ENCODE assay signal across 26 cellular contexts in genomic region chr6:64717281-64717680, GRCh38.
"Had no signal": no experiment of that assay in that cellular context is flagged by ENCODE, and none has a peak within 500 bp of the region (broad histone marks: within the 10 kb centered on the region; RNA-seq: fewer than 3 reads in every experiment).

No MANE protein-coding gene starts in this region.

- H3K9ac ChIP-seq: neural progenitor cell had no signal

- H3K36me3 ChIP-seq: esophagus muscularis mucosa, gastroesophageal sphincter, heart left ventricle, left lung, neural progenitor cell, prostate gland, right atrium auricular region, stomach, thyroid gland, vagina had no signal

- H3K27ac ChIP-seq: esophagus muscularis mucosa, foreskin keratinocyte, gastroesophageal sphincter, heart left ventricle, hepatocyte, left lung, neural progenitor cell, prostate gland, right atrium auricular region, stomach, thyroid gland, vagina had no signal

- H3K4me1 ChIP-seq: foreskin keratinocyte, gastroesophageal sphincter, heart left ventricle, left lung, prostate gland, right atrium auricular region, stomach, thyroid gland, vagina had no signal

- H3K79me2 ChIP-seq: hepatocyte had no signal

- DNase-seq: effector CD8-positive, alpha-beta T cell; foreskin keratinocyte; heart left ventricle; left cardiac atrium; left lung; mesenchymal stem cell; midbrain; naive thymus-derived CD4-positive, alpha-beta T cell; nucleus accumbens; stimulated activated CD4-positive, alpha-beta T cell treated with anti-CD3 and anti-CD28 coated beads, Interleukin-12 subunit alpha, Interleukin-12 subunit beta, amount 100 ng/mL, for 4 hours; stimulated activated CD4-positive, alpha-beta T cell treated with anti-CD3 and anti-CD28 coated beads, Interleukin-2, amount 100 ng/mL, for 24 hours; stimulated activated CD4-positive, alpha-beta T cell treated with anti-CD3 and anti-CD28 coated beads, Interleukin-4, amount 100 ng/mL, for 24 hours; stimulated activated naive CD4-positive, alpha-beta T cell treated with Interleukin-2 at 50 U/mL for 16 hours; stomach; thyroid gland; trophoblast cell had no signal

- H3K4me3 ChIP-seq: esophagus muscularis mucosa, gastroesophageal sphincter, heart left ventricle, hepatocyte, left lung, neural progenitor cell, prostate gland, right atrium auricular region, smooth muscle cell, stomach, thyroid gland, vagina had no signal

- ATAC-seq: foreskin keratinocyte; gastroesophageal sphincter; heart left ventricle; left cardiac atrium; left lung; naive thymus-derived CD4-positive, alpha-beta T cell; sciatic nerve; stimulated activated effector memory CD8-positive, alpha-beta T cell treated with anti-CD3 and anti-CD28 coated beads, Interleukin-12 subunit alpha, Interleukin-12 subunit beta, amount 100 ng/mL, for 72 hours had no signal

- H3K9me3 ChIP-seq: esophagus muscularis mucosa, gastroesophageal sphincter, heart left ventricle, left lung, prostate gland, right atrium auricular region, stomach, thyroid gland, vagina had no signal

- H3K27me3 ChIP-seq: esophagus muscularis mucosa, foreskin keratinocyte, gastroesophageal sphincter, heart left ventricle, hepatocyte, left lung, neural progenitor cell, right atrium auricular region, stomach, thyroid gland, vagina had no signal

- H3K4me2 ChIP-seq: hepatocyte, neural progenitor cell, smooth muscle cell had no signal
